Comparison of ENCODE assay signal across 21 cellular contexts in the genomic region with DNA sequence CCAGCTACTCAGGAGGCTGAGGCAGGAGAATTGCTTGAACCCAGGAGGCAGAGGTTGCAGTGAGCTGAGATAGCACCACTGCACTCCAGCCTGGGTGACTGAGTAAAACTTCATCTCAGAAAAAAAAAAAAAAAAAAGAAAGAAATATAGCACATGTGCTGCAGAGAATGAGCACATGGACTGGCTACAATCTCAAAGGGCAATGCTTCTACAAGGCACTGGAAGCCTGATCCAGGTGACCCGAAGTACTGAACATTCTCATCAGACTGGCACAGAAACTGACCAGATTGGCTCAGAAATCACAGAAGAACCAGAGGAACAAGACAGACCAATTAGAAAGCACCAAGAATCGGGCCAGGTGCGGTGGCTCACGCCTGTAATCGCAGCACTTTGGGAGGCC. TPM values are rescaled to one million over a fixed set of nuclear protein-coding genes. Genes with fewer than 3 reads are reported as not detected.
DNase-seq lines count a peak whose midpoint lies in the region; ATAC-seq, FAIRE-seq and TF ChIP-seq lines count a peak whose summit lies in the region.
"Had no signal": no experiment of that assay in that cellular context is flagged by ENCODE, and none has a peak within 500 bp of the region (broad histone marks: within the 10 kb centered on the region; RNA-seq: fewer than 3 reads in every experiment).

No MANE protein-coding gene starts in this region.

- ATAC-seq in HG03565 (IDR thresholded peaks at IDR 0.05; ENCODE audit: unreplicated experiment) = no peak

- H3K9ac ChIP-seq in astrocyte (ENCODE audit: low read length) = no peak overlapping the region
- H3K9ac ChIP-seq: GM23248 had no signal

- H3K36me3 ChIP-seq in astrocyte (ENCODE audit: insufficient read depth, low read length) = no peaks in the 10 kb centered on the region
- H3K36me3 ChIP-seq in suprapubic skin = no peaks in the 10 kb centered on the region
- H3K36me3 ChIP-seq: BE2C had no signal

- DNase-seq in RWPE1 (ENCODE audit: low spot score) (no peak), astrocyte (ENCODE audit: low read depth) (no peak), suprapubic skin (ENCODE audit: low spot score in 2 of 2) (no peak)
- DNase-seq in stimulated activated CD4-positive, alpha-beta T cell treated with anti-CD3 and anti-CD28 coated beads, Interleukin-12 subunit alpha, Interleukin-12 subunit beta, amount 100 ng/mL, for 4 hours = no peak
- DNase-seq: ACHN; BE2C; C1 segment of cervical spinal cord; Caco-2; CD4-positive, CD25-positive, alpha-beta regulatory T cell; CD8-positive, alpha-beta memory T cell; GM23248; IMR-90 had no signal

- no peaks in the 10 kb centered on the region for H4K20me1 ChIP-seq in astrocyte (ENCODE audit: insufficient read depth, low read length)

- no peak for TF ChIP-seq POLR2A in suprapubic skin (IDR thresholded peaks at IDR 0.05)

- H2AFZ ChIP-seq in astrocyte (ENCODE audit: low read depth, low read length) = no peak overlapping the region
- H2AFZ ChIP-seq: GM23248 had no signal

- peaks cover 10% of the 10 kb centered on the region for H3K79me2 ChIP-seq in astrocyte (ENCODE audit: insufficient read depth, low read length)

- no peaks in the 10 kb centered on the region for H3K9me3 ChIP-seq in astrocyte (ENCODE audit: insufficient read depth, low read depth, low read length)
- no peaks in the 10 kb centered on the region for H3K9me3 ChIP-seq in suprapubic skin
- H3K9me3 ChIP-seq: BE2C, Caco-2, HAP-1 had no signal

- H3K4me2 ChIP-seq in astrocyte (ENCODE audit: low read length) = no peak overlapping the region

- no peak for TF ChIP-seq CTCF in RWPE1 (conservative IDR thresholded peaks at IDR 0.05; ENCODE audit: low read depth)
- TF ChIP-seq CTCF in astrocyte (IDR thresholded peaks at IDR 0.05; ENCODE audit: insufficient read depth, low read depth, low read length) = no peak
- no peak for TF ChIP-seq CTCF in nephron (IDR thresholded peaks at IDR 0.05; ENCODE audit: unreplicated experiment in 3 of 3)
- TF ChIP-seq CTCF in suprapubic skin (IDR thresholded peaks at IDR 0.05) = no peak

- no peak for TF ChIP-seq EP300 in suprapubic skin (IDR thresholded peaks at IDR 0.05)

- H3K27me3 Mint-ChIP-seq in astrocyte (ENCODE audit: low read depth, unreplicated experiment) (no peaks in the 10 kb centered on the region), nephron (ENCODE audit: low read depth) (no peaks in the 10 kb centered on the region)
- H3K27me3 Mint-ChIP-seq: CD4-positive, CD25-positive, alpha-beta regulatory T cell; CD8-positive, alpha-beta memory T cell had no signal

- peaks cover 2% of the 10 kb centered on the region for H3K36me3 Mint-ChIP-seq in astrocyte (ENCODE audit: low read depth, unreplicated experiment)
- H3K36me3 Mint-ChIP-seq in nephron (ENCODE audit: low read depth) = no peaks in the 10 kb centered on the region
- H3K36me3 Mint-ChIP-seq: CD4-positive, CD25-positive, alpha-beta regulatory T cell had no signal

- CTCF ChIA-PET in RWPE1 (lab: Yijun Ruan, JAX) = no interaction called here

- H3K4me1 ChIP-seq in astrocyte (ENCODE audit: insufficient read depth, low read length) (no peaks in the 10 kb centered on the region), suprapubic skin (peaks cover 8% of the 10 kb centered on the region)
- H3K4me1 ChIP-seq: BE2C, Caco-2 had no signal

- H3K4me1 Mint-ChIP-seq in astrocyte (ENCODE audit: low read depth, unreplicated experiment) (no peaks in the 10 kb centered on the region), nephron (peaks cover 8% of the 10 kb centered on the region)

- FAIRE-seq in astrocyte (lab: Jason Lieb, UNC) = no peak
- FAIRE-seq: A204.1, D721Med, G401.6, GM12891, GM19239 had no signal

- POLR2A ChIA-PET in RWPE1 (lab: Yijun Ruan, JAX; ENCODE audit: low non-redundant PET) = interaction anchor here (0.6 kb wide), 1 partner anchor 18 kb away, joined by 7 read pairs; no protein-coding TSS in a partner anchor

- H3K27ac ChIP-seq in RWPE1 (peak overlapping the region; percentile 97), astrocyte (ENCODE audit: low read depth, low read length) (no peak overlapping the region), suprapubic skin (no peak overlapping the region)
- H3K27ac ChIP-seq: GM23248, HL-60 had no signal

- H3K4me3 ChIP-seq in astrocyte (ENCODE audit: insufficient read depth, low read depth, low read length) = no peak overlapping the region
- no peak overlapping the region for H3K4me3 ChIP-seq in suprapubic skin
- H3K4me3 ChIP-seq: GM23248, HAP-1 had no signal

- H3K9me3 Mint-ChIP-seq in astrocyte (ENCODE audit: unreplicated experiment) = no peaks in the 10 kb centered on the region
- H3K9me3 Mint-ChIP-seq in nephron = no peaks in the 10 kb centered on the region
- H3K9me3 Mint-ChIP-seq: CD4-positive, CD25-positive, alpha-beta regulatory T cell; CD8-positive, alpha-beta memory T cell had no signal

- H3K27me3 ChIP-seq in astrocyte (ENCODE audit: insufficient read depth, low read length) = no peaks in the 10 kb centered on the region
- no peaks in the 10 kb centered on the region for H3K27me3 ChIP-seq in suprapubic skin
- H3K27me3 ChIP-seq: BE2C had no signal

- peak overlapping the region; percentile 78 for H3K27ac Mint-ChIP-seq in astrocyte (ENCODE audit: unreplicated experiment)
- H3K27ac Mint-ChIP-seq in nephron = peak overlapping the region in 2 of 3 experiments; percentile 60 to 77
- H3K27ac Mint-ChIP-seq: CD4-positive, CD25-positive, alpha-beta regulatory T cell had no signal

- H3K4me3 Mint-ChIP-seq in astrocyte (ENCODE audit: unreplicated experiment) (no peak overlapping the region), nephron (peak overlapping the region; percentile 15 to 64 (median 34))
- H3K4me3 Mint-ChIP-seq: CD4-positive, CD25-positive, alpha-beta regulatory T cell had no signal

- 98% methylated on average over 5 of the region's 5 CpGs for WGBS in suprapubic skin

RNA-seq across cellular contexts. Expression of gene DYNC2I2, which starts 4.8 kb away (rescaled TPM):
- total RNA-seq in astrocyte (19.5 and 20.6 TPM in 2 replicates), suprapubic skin (10 to 100 TPM; 43.5 to 52.4 (median 45.8) TPM)

RNA-seq across cellular contexts. Expression of gene SET, which starts 37.2 kb away (rescaled TPM):
- total RNA-seq in astrocyte (361 and 397 TPM in 2 replicates), suprapubic skin (100 to 1,000 TPM; 101 to 166 (median 161) TPM)

RNA-seq across cellular contexts. Expression of gene PKN3, which starts 50.5 kb away (rescaled TPM):
- total RNA-seq in astrocyte (2.3 and 3.1 TPM in 2 replicates), suprapubic skin (1 to 10 TPM; 3.4 to 6.0 (median 4.4) TPM)
